ENCODE assay signal across 1 cellular context in genomic region chr3:105504440-105504951, GRCh38.
TF ChIP-seq lines count a peak whose summit lies in the region.

No MANE protein-coding gene starts in this region.

TF ChIP-seq in HepG2, 621 proteins besides CTCF, POLR2A, EP300 and RAD21 (continued from another document and continues in another):
- TF ChIP-seq GPBP1L1 (CRISPR knock-in tag; IDR thresholded peaks at IDR 0.05): no peak
- no peak for TF ChIP-seq TBP (CRISPR knock-in tag; IDR thresholded peaks at IDR 0.05)
- TF ChIP-seq TRIM22 (IDR thresholded peaks at IDR 0.05): no peak
- TF ChIP-seq PHF8 (CRISPR knock-in tag; IDR thresholded peaks at IDR 0.05): 0 out of 2 replicates have a peak, but pooled peaks have one; percentile 39
- no peak for TF ChIP-seq SIN3B (IDR thresholded peaks at IDR 0.05; ENCODE audit: low read length)
- TF ChIP-seq ZNF512B (CRISPR knock-in tag; IDR thresholded peaks at IDR 0.05; ENCODE audit: borderline replicate concordance): no peak
- TF ChIP-seq ZNF407 (CRISPR knock-in tag; IDR thresholded peaks at IDR 0.05; ENCODE audit: not compliant biosample characterization): no peak
- TF ChIP-seq ZNF264 (CRISPR knock-in tag; IDR thresholded peaks at IDR 0.05): no peak
- TF ChIP-seq ZNF484 (CRISPR knock-in tag; IDR thresholded peaks at IDR 0.05; ENCODE audit: borderline replicate concordance, low read depth): no peak
- peak; percentile 51; the same call in 1 of the 2 replicates for TF ChIP-seq TGIF2 (CRISPR knock-in tag; IDR thresholded peaks at IDR 0.05)
- TF ChIP-seq LCORL (IDR thresholded peaks at IDR 0.05): no peak
- TF ChIP-seq LCORL (CRISPR knock-in tag; IDR thresholded peaks at IDR 0.05): 0 out of 2 replicates have a peak, but pooled peaks have one; percentile 50
- no peak for TF ChIP-seq TBX3 (IDR thresholded peaks at IDR 0.05; ENCODE audit: borderline replicate concordance)
- no peak for TF ChIP-seq ELF4 (CRISPR knock-in tag; IDR thresholded peaks at IDR 0.05; ENCODE audit: borderline replicate concordance)
- TF ChIP-seq ZNF451 (CRISPR knock-in tag; IDR thresholded peaks at IDR 0.05): 0 out of 2 replicates have a peak, but pooled peaks have one; percentile 43
- TF ChIP-seq POGK (CRISPR knock-in tag; conservative IDR thresholded peaks at IDR 0.05): 0 out of 2 replicates have a peak, but pooled peaks have one; percentile 45
- TF ChIP-seq TFE3 (CRISPR knock-in tag; IDR thresholded peaks at IDR 0.05): no peak
- no peak for TF ChIP-seq POLR2AphosphoS5 (IDR thresholded peaks at IDR 0.05; ENCODE audit: low read depth, low read length)
- TF ChIP-seq ATF1 (CRISPR knock-in tag; IDR thresholded peaks at IDR 0.05): no peak
- no peak for TF ChIP-seq YEATS2 (CRISPR knock-in tag; IDR thresholded peaks at IDR 0.05; ENCODE audit: borderline replicate concordance)
- no peak for TF ChIP-seq FOXM1 (CRISPR knock-in tag; IDR thresholded peaks at IDR 0.05)
- TF ChIP-seq MTA1 (CRISPR knock-in tag; IDR thresholded peaks at IDR 0.05; ENCODE audit: borderline replicate concordance): peak; percentile 60; the same call in 1 of the 2 replicates
- no peak for TF ChIP-seq NONO (IDR thresholded peaks at IDR 0.05)
- TF ChIP-seq NONO (CRISPR knock-in tag; conservative IDR thresholded peaks at IDR 0.05): peak; percentile 64; the same call in 1 of the 2 replicates
- TF ChIP-seq ZSCAN22 (CRISPR knock-in tag; IDR thresholded peaks at IDR 0.05): no peak
- peak; percentile 35; the same call in 1 of the 2 replicates for TF ChIP-seq TARDBP (CRISPR knock-in tag; IDR thresholded peaks at IDR 0.05)
- 0 out of 2 replicates have a peak, but pooled peaks have one; percentile 6 for TF ChIP-seq ARID5B (CRISPR knock-in tag; IDR thresholded peaks at IDR 0.05)
- no peak for TF ChIP-seq ZNF615 (CRISPR knock-in tag; IDR thresholded peaks at IDR 0.05; ENCODE audit: borderline replicate concordance)
- TF ChIP-seq ZFP1 (CRISPR knock-in tag; IDR thresholded peaks at IDR 0.05): no peak
- TF ChIP-seq ZNF800 (CRISPR knock-in tag; IDR thresholded peaks at IDR 0.05): no peak
- 0 out of 2 replicates have a peak, but pooled peaks have one; percentile 53 for TF ChIP-seq ZNF607 (CRISPR knock-in tag; IDR thresholded peaks at IDR 0.05; ENCODE audit: borderline replicate concordance)
- 0 out of 2 replicates have a peak, but pooled peaks have one; percentile 16 for TF ChIP-seq FOXC1 (CRISPR knock-in tag; IDR thresholded peaks at IDR 0.05; ENCODE audit: borderline replicate concordance)
- TF ChIP-seq ZFP36L1 (CRISPR knock-in tag; IDR thresholded peaks at IDR 0.05): no peak
